In genomic region chr6:120384671-120385070, GRCh38 we compare ENCODE assay signal across 19 cellular contexts.
"Had no signal": no experiment of that assay in that cellular context is flagged by ENCODE, and none has a peak within 500 bp of the region (broad histone marks: within the 10 kb centered on the region; RNA-seq: fewer than 3 reads in every experiment).

No MANE protein-coding gene starts in this region.

- H3K4me1 ChIP-seq: ascending aorta, left ventricle myocardium inferior, pancreas, suprapubic skin had no signal

- ATAC-seq: activated naive CD8-positive, alpha-beta T cell treated with anti-CD3 and anti-CD28 coated beads, Interleukin-2, amount 50 U/mL, for 24 hours; mucosa of descending colon; naive thymus-derived CD4-positive, alpha-beta T cell; pancreas; stimulated activated naive CD8-positive, alpha-beta T cell treated with anti-CD3 and anti-CD28 coated beads, Interleukin-15, Interleukin-2, amounts not matched to agents 100 U/mL and 50 U/mL, for 24 hours had no signal

- H3K27me3 ChIP-seq: ascending aorta, pancreas, suprapubic skin had no signal

- DNase-seq: activated CD4-positive, alpha-beta T cell treated with anti-CD3 and anti-CD28 coated beads, Interleukin-2, amount 50 U/mL, for 4 hours; activated CD4-positive, CD25-positive, alpha-beta regulatory T cell; activated naive CD4-positive, alpha-beta T cell treated with anti-CD3 and anti-CD28 coated beads for 36 hours; activated naive CD8-positive, alpha-beta T cell treated with anti-CD3 and anti-CD28 coated beads, Interleukin-2, amount 50 U/mL, for 24 hours; cortex of kidney; effector CD4-positive, alpha-beta T cell; hippocampal formation; kidney; left ventricle myocardium inferior; mucosa of descending colon; naive thymus-derived CD4-positive, alpha-beta T cell; pancreas; stimulated activated CD4-positive, alpha-beta T cell treated with anti-CD3 and anti-CD28 coated beads, Interleukin-15, amount 100 ng/mL, for 24 hours; stimulated activated CD4-positive, alpha-beta T cell treated with anti-CD3 and anti-CD28 coated beads, Interleukin-4, amount 100 ng/mL, for 4 hours; stimulated activated CD8-positive, alpha-beta memory T cell treated with anti-CD3 and anti-CD28 coated beads, Interleukin-4, amount 100 ng/mL, for 48 hours; stimulated activated naive CD8-positive, alpha-beta T cell treated with anti-CD3 and anti-CD28 coated beads, Interleukin-15, Interleukin-2, amounts not matched to agents 100 U/mL and 50 U/mL, for 24 hours had no signal

- H3K27ac ChIP-seq: ascending aorta, left ventricle myocardium inferior, pancreas, skin epidermis, suprapubic skin had no signal

- H3K4me3 ChIP-seq: ascending aorta, left ventricle myocardium inferior, mucosa of descending colon, pancreas, skin epidermis, suprapubic skin had no signal

- H3K9me3 ChIP-seq: ascending aorta, left ventricle myocardium inferior, mucosa of descending colon, pancreas, suprapubic skin had no signal

- H3K36me3 ChIP-seq: ascending aorta, left ventricle myocardium inferior, pancreas, suprapubic skin had no signal
